ENCODE assay signal across 8 cellular contexts in genomic region chr15:72155635-72156616, GRCh38. TPM values are rescaled to one million over a fixed set of nuclear protein-coding genes. Genes with fewer than 3 reads are reported as not detected.
DNase-seq lines count a peak whose midpoint lies in the region; TF ChIP-seq lines count a peak whose summit lies in the region.

No MANE protein-coding gene starts in this region.

- H3K4me3 ChIP-seq in NT2/D1 (ENCODE audit: insufficient read length, low read depth) = no peak overlapping the region
- H3K4me3 ChIP-seq in epithelial cell of esophagus (ENCODE audit: low read length) = peak overlapping the region; percentile 50
- H3K4me3 ChIP-seq in mononuclear cell (ENCODE audit: low read length) = peak overlapping the region; percentile 17

- no peaks in the 10 kb centered on the region for H3K36me3 ChIP-seq in NT2/D1 (ENCODE audit: insufficient read depth, insufficient read length, low read length)

- no peaks in the 10 kb centered on the region for H3K9me3 ChIP-seq in NT2/D1 (ENCODE audit: insufficient read depth, low read length)
- no peaks in the 10 kb centered on the region for H3K9me3 ChIP-seq in mononuclear cell (ENCODE audit: low read depth, low read length)

- H3K27me3 ChIP-seq in NT2/D1 (ENCODE audit: insufficient read depth, insufficient read length) = no peaks in the 10 kb centered on the region
- no peaks in the 10 kb centered on the region for H3K27me3 ChIP-seq in mononuclear cell (ENCODE audit: insufficient read depth, low read length)

- TF ChIP-seq CTCF in epithelial cell of esophagus (IDR thresholded peaks at IDR 0.05; ENCODE audit: insufficient read depth, low read depth, low read length, missing control alignments) = peak; percentile 91

- H3K9ac ChIP-seq in NT2/D1 (ENCODE audit: insufficient read length, low read depth) = peak overlapping the region; percentile 2

- peak; percentile 64 for DNase-seq in NK-92 treated with Interleukin-12 subunit alpha and Interleukin-12 subunit beta, amount 100 ng/mL, for 24 hours (lab: John Stamatoyannopoulos, UW)
- DNase-seq in NK-92 (lab: John Stamatoyannopoulos, UW; ENCODE audit: unreplicated experiment) = no peak
- DNase-seq in HT1080 (ENCODE audit: low read depth) = peak; percentile 76
- DNase-seq in NT2/D1 (ENCODE audit: low read depth, low spot score) = peak; percentile 83
- DNase-seq in activated CD8-positive, alpha-beta memory T cell treated with anti-CD3 and anti-CD28 coated beads, Interleukin-2, amount 50 U/mL, for 4 hours = peak; percentile 84
- DNase-seq in epithelial cell of esophagus (ENCODE audit: low read depth) = peak; percentile 84
- peak; percentile 61 to 62 for DNase-seq in stimulated activated CD8-positive, alpha-beta memory T cell treated with anti-CD3 and anti-CD28 coated beads, Interleukin-15, amount 100 ng/mL, for 48 hours (ENCODE audit: low read depth in 2 of 2)

- peaks cover 2% of the 10 kb centered on the region for H3K4me1 ChIP-seq in NT2/D1 (ENCODE audit: insufficient read depth, insufficient read length)
- H3K4me1 ChIP-seq in mononuclear cell (ENCODE audit: insufficient read depth, low read length) = peaks cover 16% of the 10 kb centered on the region

RNA-seq across cellular contexts. Expression of gene SENP8, which starts 37.7 kb away (rescaled TPM):
- total RNA-seq in HT1080 (2014; rRNA removed; shearing (Covaris generic)) = 1.3 and 2.6 TPM in 2 replicates
- 3.3 and 3.9 TPM in 2 replicates for polyA plus RNA-seq in HT1080 (2015; cell fraction: cytosol; rRNA removed)
- polyA plus RNA-seq in HT1080 (2015; cell fraction: nucleus; rRNA removed) = 2.4 and 2.5 TPM in 2 replicates
- 0.21 TPM for total RNA-seq in mononuclear cell

RNA-seq across cellular contexts. Expression of gene MYO9A, which starts 38.0 kb away (rescaled TPM):
- total RNA-seq in HT1080 (2014; rRNA removed; shearing (Covaris generic)) = 8.0 and 8.2 TPM in 2 replicates
- polyA plus RNA-seq in HT1080 (2015; cell fraction: cytosol; rRNA removed) = 5.2 and 5.5 TPM in 2 replicates
- 13.2 and 15.4 TPM in 2 replicates for polyA plus RNA-seq in HT1080 (2015; cell fraction: nucleus; rRNA removed)
- total RNA-seq in mononuclear cell = 25.3 TPM

RNA-seq across cellular contexts. Expression of gene GRAMD2A, which starts 41.7 kb away (rescaled TPM):
- total RNA-seq in HT1080 (2014; rRNA removed; shearing (Covaris generic)) = not detected in 2 replicates
- 0.22 TPM in 1 of 2 replicates, not detected in the other for polyA plus RNA-seq in HT1080 (2015; cell fraction: cytosol; rRNA removed)
- polyA plus RNA-seq in HT1080 (2015; cell fraction: nucleus; rRNA removed) = not detected in 2 replicates
- total RNA-seq in mononuclear cell = not detected
